Comparison of ENCODE assay signal across 8 cellular contexts in genomic region chr2:32591669-32592463, GRCh38. TPM values are rescaled to one million over a fixed set of nuclear protein-coding genes. Genes with fewer than 3 reads are reported as not detected.
DNase-seq lines count a peak whose midpoint lies in the region; ATAC-seq and TF ChIP-seq lines count a peak whose summit lies in the region.

No MANE protein-coding gene starts in this region.

- peak; percentile 71 for ATAC-seq in HG03342 (IDR thresholded peaks at IDR 0.05; ENCODE audit: unreplicated experiment)
- ATAC-seq in stimulated activated naive B cell treated with anti-CD40 and anti-IgM and Interleukin-4, amounts not matched to agents 10 μg/mL and 1 μg/mL and 100 μg/mL, for 72 hours (replicated peaks): peak; percentile 49 to 59
- no peak for ATAC-seq in GM18517 (IDR thresholded peaks at IDR 0.05; ENCODE audit: unreplicated experiment)

- H3K4me1 Mint-ChIP-seq in activated naive CD4-positive, alpha-beta T cell treated with anti-CD3 and anti-CD28 coated beads, Interleukin-2, amount 50 U/mL, for 24 hours: peaks cover 42% of the 10 kb centered on the region
- peaks cover 25% of the 10 kb centered on the region for H3K4me1 Mint-ChIP-seq in activated CD4-positive, alpha-beta memory T cell treated with anti-CD3 and anti-CD28 coated beads, Interleukin-2, amount 10 ng/mL, durations not matched to agents 7 days and 5 days
- H3K4me1 Mint-ChIP-seq in stimulated activated naive B cell treated with anti-CD40 and anti-IgM and Interleukin-4, amounts not matched to agents 10 μg/mL and 1 μg/mL and 100 μg/mL, for 72 hours: peaks cover 9 to 24% of the 10 kb centered on the region in 2 donors

- POLR2A ChIA-PET in activated CD4-positive, alpha-beta memory T cell treated with anti-CD3 and anti-CD28 coated beads, Interleukin-2, amount 10 ng/mL, durations not matched to agents 7 days and 5 days (lab: Charles Lee): interaction anchor here (0.8 to 2.4 kb wide), 4 partner anchors 9 to 36 kb away, joined by 3 to 6 read pairs (median 4); partner anchors contain the start of gene TTC27

- peak overlapping the region; percentile 23 for H3K4me3 Mint-ChIP-seq in activated naive CD4-positive, alpha-beta T cell treated with anti-CD3 and anti-CD28 coated beads, Interleukin-2, amount 50 U/mL, for 24 hours
- H3K4me3 Mint-ChIP-seq in activated CD4-positive, alpha-beta memory T cell treated with anti-CD3 and anti-CD28 coated beads, Interleukin-2, amount 10 ng/mL, durations not matched to agents 7 days and 5 days: no peak overlapping the region
- no peak overlapping the region for H3K4me3 Mint-ChIP-seq in stimulated activated naive B cell treated with anti-CD40 and anti-IgM and Interleukin-4, amounts not matched to agents 10 μg/mL and 1 μg/mL and 100 μg/mL, for 72 hours

- no peak overlapping the region for H3K27ac ChIP-seq in left ventricle myocardium inferior (replicated peaks)

- H3K9me3 Mint-ChIP-seq in activated naive CD4-positive, alpha-beta T cell treated with anti-CD3 and anti-CD28 coated beads, Interleukin-2, amount 50 U/mL, for 24 hours: no peaks in the 10 kb centered on the region
- no peaks in the 10 kb centered on the region for H3K9me3 Mint-ChIP-seq in activated CD4-positive, alpha-beta memory T cell treated with anti-CD3 and anti-CD28 coated beads, Interleukin-2, amount 10 ng/mL, durations not matched to agents 7 days and 5 days
- H3K9me3 Mint-ChIP-seq in stimulated activated naive B cell treated with anti-CD40 and anti-IgM and Interleukin-4, amounts not matched to agents 10 μg/mL and 1 μg/mL and 100 μg/mL, for 72 hours: no peaks in the 10 kb centered on the region

- CTCF ChIA-PET in activated CD4-positive, alpha-beta memory T cell treated with anti-CD3 and anti-CD28 coated beads, Interleukin-2, amount 10 ng/mL, durations not matched to agents 7 days and 5 days (lab: Charles Lee): interaction anchor here (0.7 to 1.0 kb wide), 2 partner anchors 35 to 991 kb away, joined by 3 read pairs; partner anchors contain the start of gene TTC27

- no peaks in the 10 kb centered on the region for H3K27me3 ChIP-seq in left ventricle myocardium inferior (ENCODE audit: low read depth)

- no peak overlapping the region for H3K4me3 ChIP-seq in left ventricle myocardium inferior

- intact Hi-C loops in left ventricle myocardium inferior (cut with micrococcal nuclease): no loop called here

- peak overlapping the region; percentile 94 for H3K27ac Mint-ChIP-seq in activated naive CD4-positive, alpha-beta T cell treated with anti-CD3 and anti-CD28 coated beads, Interleukin-2, amount 50 U/mL, for 24 hours
- peak overlapping the region; percentile 80 for H3K27ac Mint-ChIP-seq in activated CD4-positive, alpha-beta memory T cell treated with anti-CD3 and anti-CD28 coated beads, Interleukin-2, amount 10 ng/mL, durations not matched to agents 7 days and 5 days
- no peak overlapping the region for H3K27ac Mint-ChIP-seq in stimulated activated naive B cell treated with anti-CD40 and anti-IgM and Interleukin-4, amounts not matched to agents 10 μg/mL and 1 μg/mL and 100 μg/mL, for 72 hours

- no peak for TF ChIP-seq CTCF in left ventricle myocardium inferior (IDR thresholded peaks at IDR 0.05; ENCODE audit: borderline replicate concordance)

- H3K27me3 Mint-ChIP-seq in activated naive CD4-positive, alpha-beta T cell treated with anti-CD3 and anti-CD28 coated beads, Interleukin-2, amount 50 U/mL, for 24 hours: no peaks in the 10 kb centered on the region
- no peaks in the 10 kb centered on the region for H3K27me3 Mint-ChIP-seq in activated CD4-positive, alpha-beta memory T cell treated with anti-CD3 and anti-CD28 coated beads, Interleukin-2, amount 10 ng/mL, durations not matched to agents 7 days and 5 days
- H3K27me3 Mint-ChIP-seq in stimulated activated naive B cell treated with anti-CD40 and anti-IgM and Interleukin-4, amounts not matched to agents 10 μg/mL and 1 μg/mL and 100 μg/mL, for 72 hours: no peaks in the 10 kb centered on the region

- H3K36me3 ChIP-seq in left ventricle myocardium inferior: no peaks in the 10 kb centered on the region

- no peak for DNase-seq in activated naive CD4-positive, alpha-beta T cell treated with anti-CD3 and anti-CD28 coated beads, Interleukin-2, amount 50 U/mL, for 16 hours
- DNase-seq in activated CD4-positive, alpha-beta memory T cell treated with anti-CD3 and anti-CD28 coated beads, Interleukin-2, amount 10 ng/mL, durations not matched to agents 7 days and 5 days: no peak
- DNase-seq in stimulated activated naive B cell treated with anti-CD40 and anti-IgM and Interleukin-4, amounts not matched to agents 10 μg/mL and 1 μg/mL and 100 μg/mL, for 72 hours: no peak
- no peak for DNase-seq in DMS79 (lab: John Stamatoyannopoulos, UW)
- DNase-seq in left ventricle myocardium inferior: no peak

- H3K4me1 ChIP-seq in left ventricle myocardium inferior: no peaks in the 10 kb centered on the region

- no peaks in the 10 kb centered on the region for H3K9me3 ChIP-seq in left ventricle myocardium inferior (replicated peaks)

- peaks cover 10% of the 10 kb centered on the region for H3K36me3 Mint-ChIP-seq in activated naive CD4-positive, alpha-beta T cell treated with anti-CD3 and anti-CD28 coated beads, Interleukin-2, amount 50 U/mL, for 24 hours
- H3K36me3 Mint-ChIP-seq in activated CD4-positive, alpha-beta memory T cell treated with anti-CD3 and anti-CD28 coated beads, Interleukin-2, amount 10 ng/mL, durations not matched to agents 7 days and 5 days (ENCODE audit: low read depth): peaks cover 49% of the 10 kb centered on the region
- H3K36me3 Mint-ChIP-seq in stimulated activated naive B cell treated with anti-CD40 and anti-IgM and Interleukin-4, amounts not matched to agents 10 μg/mL and 1 μg/mL and 100 μg/mL, for 72 hours: peaks cover 16 to 23% of the 10 kb centered on the region in 2 donors

RNA-seq across cellular contexts. Expression of gene TTC27, which starts 36.0 kb away (rescaled TPM):
- total RNA-seq in activated CD4-positive, alpha-beta memory T cell treated with anti-CD3 and anti-CD28 coated beads, Interleukin-2, amount 10 ng/mL, durations not matched to agents 7 days and 5 days: 10 to 100 TPM; 11.2 to 12.7 TPM
- 7.5 TPM for total RNA-seq in left ventricle myocardium inferior
